In genomic region chr4:2186133-2186864, GRCh38 we compare ENCODE assay signal across 11 cellular contexts. TPM values are rescaled to one million over a fixed set of nuclear protein-coding genes. Genes with fewer than 3 reads are reported as not detected.
DNase-seq lines count a peak whose midpoint lies in the region; ATAC-seq, FAIRE-seq and TF ChIP-seq lines count a peak whose summit lies in the region.
"Had no signal": no experiment of that assay in that cellular context is flagged by ENCODE, and none has a peak within 500 bp of the region (broad histone marks: within the 10 kb centered on the region; RNA-seq: fewer than 3 reads in every experiment).

No MANE protein-coding gene starts in this region.

- no peaks in the 10 kb centered on the region for H3K4me1 Mint-ChIP-seq in natural killer cell

- ATAC-seq in GM19463 (IDR thresholded peaks at IDR 0.05; ENCODE audit: unreplicated experiment) (no peak), HG03045 (IDR thresholded peaks at IDR 0.05; ENCODE audit: unreplicated experiment) (no peak), natural killer cell (no peak)

- H3K4me1 ChIP-seq in osteoblast (ENCODE audit: insufficient read depth, low read length) = no peaks in the 10 kb centered on the region

- H3K27ac ChIP-seq in osteoblast (ENCODE audit: low read depth, low read length) = no peak overlapping the region
- H3K27ac ChIP-seq: GM23248 had no signal

- H2AFZ ChIP-seq in osteoblast (ENCODE audit: low read length) = no peak overlapping the region
- H2AFZ ChIP-seq: GM23248 had no signal

- peaks cover 2 to 7% of the 10 kb centered on the region in 2 donors for H3K9me3 Mint-ChIP-seq in natural killer cell

- TF ChIP-seq CTCF in cardiac fibroblast (IDR thresholded peaks at IDR 0.05; ENCODE audit: low read depth, low read length) (peak; percentile 39), osteoblast (IDR thresholded peaks at IDR 0.05; ENCODE audit: extremely low read depth, low read depth, low read length) (peak; percentile 12), natural killer cell (IDR thresholded peaks at IDR 0.05) (no peak)

- FAIRE-seq in GM12892 (lab: Jason Lieb, UNC) = peak; percentile 86
- FAIRE-seq: colon had no signal

- intact Hi-C loops in natural killer cell (cut with micrococcal nuclease) = no loop called here

- no peaks in the 10 kb centered on the region for H3K79me2 ChIP-seq in osteoblast (ENCODE audit: insufficient read depth, low read length)

- H3K27ac Mint-ChIP-seq in natural killer cell = no peak overlapping the region
- H3K27ac Mint-ChIP-seq: T-helper 2 cell treated with Interferon-gamma antibody and Interleukin-4, amounts not matched to agents 5 μg/mL and 100 μg/mL, for 36 hours had no signal

- no peaks in the 10 kb centered on the region for H3K27me3 ChIP-seq in osteoblast (ENCODE audit: insufficient read depth, low read length)

- H3K9me3 ChIP-seq in osteoblast (ENCODE audit: low read depth, low read length) = no peaks in the 10 kb centered on the region

- no peak overlapping the region for H3K4me2 ChIP-seq in osteoblast (ENCODE audit: insufficient read depth, low read length)

- H3K4me3 ChIP-seq in cardiac fibroblast (replicated peaks in 1 of 2; ENCODE audit: low read depth in 2 of 2, low read length in 2 of 2) (no peak overlapping the region), osteoblast (ENCODE audit: insufficient read depth, low read length) (no peak overlapping the region)
- H3K4me3 ChIP-seq: GM23248 had no signal

- no peaks in the 10 kb centered on the region for H3K27me3 Mint-ChIP-seq in natural killer cell (ENCODE audit: low read depth in 2 of 2)

- DNase-seq in GM12892 (ENCODE audit: insufficient read length) (no peak), NCI-H2171 treated with DMSO at 0.1 percent for 48 hours (lab: John Stamatoyannopoulos, UW) (peak; percentile 62), cardiac fibroblast (ENCODE audit: low read depth in 2 of 2) (peak; percentile 44 to 45), osteoblast (ENCODE audit: insufficient read length, low spot score, missing footprints) (no peak), natural killer cell (no peak), nucleus accumbens (lab: John Stamatoyannopoulos, UW) (no peak)
- DNase-seq: GM23248 had no signal

- H3K36me3 ChIP-seq in osteoblast (ENCODE audit: insufficient read depth, low read length) = no peaks in the 10 kb centered on the region

- no peak overlapping the region for H3K4me3 Mint-ChIP-seq in natural killer cell
- H3K4me3 Mint-ChIP-seq: T-helper 2 cell treated with Interferon-gamma antibody and Interleukin-4, amounts not matched to agents 5 μg/mL and 100 μg/mL, for 36 hours had no signal

- no peak for TF ChIP-seq POLR2A in GM12892 (IDR thresholded peaks at IDR 0.05; ENCODE audit: low read depth, low read length)

- no peaks in the 10 kb centered on the region for H4K20me1 ChIP-seq in osteoblast (ENCODE audit: insufficient read depth, low read length)

- H3K36me3 Mint-ChIP-seq in natural killer cell = peaks cover 12% of the 10 kb centered on the region

RNA-seq across cellular contexts. Expression of gene HAUS3, which starts 55.6 kb away (rescaled TPM):
- polyA plus RNA-seq in GM12892 (2012; ENCODE audit: missing spikeins) = 14.5 TPM
- total RNA-seq in osteoblast = 8.7 and 9.7 TPM in 2 replicates
- total RNA-seq in natural killer cell = 10 to 100 TPM; 38.0 to 50.3 (median 49.4) TPM

RNA-seq across cellular contexts. Expression of gene POLN, which starts 55.6 kb away (rescaled TPM):
- 1.5 TPM for polyA plus RNA-seq in GM12892 (2012; ENCODE audit: missing spikeins)
- 2.9 and 4.1 TPM in 2 replicates for total RNA-seq in osteoblast
- 1 to 10 TPM; 2.6 to 6.9 (median 3.3) TPM for total RNA-seq in natural killer cell

Comparison
In these comparisons a context has a peak if more than half of its experiments do, and no peak if none do; other contexts are left out.
1. DNase-seq: peak in NCI-H2171 treated with DMSO at 0.1 percent for 48 hours (single experiment) and cardiac fibroblast (2 of 2); none in GM12892 (single experiment), osteoblast (single experiment), natural killer cell (single experiment) and nucleus accumbens (0 of 56).